ENCODE assay signal across 9 cellular contexts in genomic region chr19:43751466-43752220, GRCh38. TPM values are rescaled to one million over a fixed set of nuclear protein-coding genes. Genes with fewer than 3 reads are reported as not detected.
DNase-seq lines count a peak whose midpoint lies in the region; ATAC-seq, FAIRE-seq and TF ChIP-seq lines count a peak whose summit lies in the region.
"Had no signal": no experiment of that assay in that cellular context is flagged by ENCODE, and none has a peak within 500 bp of the region (broad histone marks: within the 10 kb centered on the region; RNA-seq: fewer than 3 reads in every experiment).

No MANE protein-coding gene starts in this region.

- no peaks in the 10 kb centered on the region for H3K27me3 ChIP-seq in HepG2 (ENCODE audit: control insufficient read depth in 1 of 2, insufficient read depth in 2 of 2, low read length in 2 of 2)

- no peak for TF ChIP-seq RAD21 in HepG2 (CRISPR knock-in tag; IDR thresholded peaks at IDR 0.05)

- peak overlapping the region; percentile 90 for H3K27ac Mint-ChIP-seq in activated naive CD4-positive, alpha-beta T cell treated with anti-CD3 and anti-CD28 coated beads, Interleukin-2, amount 50 U/mL, for 24 hours
- peak overlapping the region; percentile 96 for H3K27ac Mint-ChIP-seq in stimulated activated memory B cell treated with anti-CD40 and anti-IgM and Interleukin-4, amounts not matched to agents 10 μg/mL and 1 μg/mL and 100 μg/mL, for 72 hours

- H4K20me1 ChIP-seq in HepG2 (ENCODE audit: insufficient read depth, low read length) = no peaks in the 10 kb centered on the region

- 98% methylated on average over 4 of the region's 4 CpGs for WGBS in HepG2 (ENCODE audit: low lambda C conversion rate)

- intact Hi-C loops in HepG2 (cut with micrococcal nuclease; ENCODE audit: unreplicated experiment) = no loop called here

- H3K79me2 ChIP-seq in HepG2 (ENCODE audit: insufficient read depth, low read length) = peaks cover 16% of the 10 kb centered on the region
- H3K79me2 ChIP-seq: parathyroid adenoma had no signal

- H3K9me3 ChIP-seq in HepG2 (ENCODE audit: low read length) = no peaks in the 10 kb centered on the region

- no peak overlapping the region for H3K4me2 ChIP-seq in HepG2 (ENCODE audit: low read depth, low read length)

- peaks cover 18% of the 10 kb centered on the region for H3K4me1 ChIP-seq in HepG2 (ENCODE audit: insufficient read depth, low read length)
- H3K4me1 ChIP-seq: parathyroid adenoma had no signal

- no TSS peak for BruUV-seq in HepG2 (replicated peaks; lab: Mats Ljungman, UMichigan)

- FAIRE-seq in HepG2 (lab: Jason Lieb, UNC) = no peak
- FAIRE-seq: K562 had no signal

- H3K36me3 Mint-ChIP-seq in activated naive CD4-positive, alpha-beta T cell treated with anti-CD3 and anti-CD28 coated beads, Interleukin-2, amount 50 U/mL, for 24 hours = peaks cover 26% of the 10 kb centered on the region
- peaks cover 30% of the 10 kb centered on the region for H3K36me3 Mint-ChIP-seq in stimulated activated memory B cell treated with anti-CD40 and anti-IgM and Interleukin-4, amounts not matched to agents 10 μg/mL and 1 μg/mL and 100 μg/mL, for 72 hours

- CTCF ChIA-PET in HepG2 (lab: Yijun Ruan, JAX; ENCODE audit: low intra/inter-chr PET ratio, low total read pairs) = no interaction called here

- no peak for TF ChIP-seq EP300 in HepG2 (IDR thresholded peaks at IDR 0.05; ENCODE audit: low read depth in 2 of 2, low read length in 2 of 2)
- TF ChIP-seq EP300 in HepG2 (CRISPR knock-in tag; IDR thresholded peaks at IDR 0.05; ENCODE audit: borderline replicate concordance) = no peak

- DNase-seq in activated naive CD4-positive, alpha-beta T cell treated with Interleukin-2 at 50 U/mL for 16 hours = no peak
- DNase-seq in astrocyte of the spinal cord (ENCODE audit: low read depth, low spot score) (peak; percentile 53), AML-193 (lab: John Stamatoyannopoulos, UW) (no peak), HepG2 (ENCODE audit: low spot score) (no peak)

- in situ Hi-C loops in astrocyte of the spinal cord (cut with HindIII; ENCODE audit: low sequenced_read_pairs) (no loop called here), HepG2 (cut with HindIII; ENCODE audit: extremely low pct_ligation_motif_present, low pct_unique_long_range_greater_than_20kb) (no loop called here)

- H3K9ac ChIP-seq in HepG2 (ENCODE audit: insufficient read depth, low read depth, low read length) = no peak overlapping the region
- H3K9ac ChIP-seq: parathyroid adenoma had no signal

- H3K27me3 Mint-ChIP-seq in activated naive CD4-positive, alpha-beta T cell treated with anti-CD3 and anti-CD28 coated beads, Interleukin-2, amount 50 U/mL, for 24 hours = no peaks in the 10 kb centered on the region
- no peaks in the 10 kb centered on the region for H3K27me3 Mint-ChIP-seq in stimulated activated memory B cell treated with anti-CD40 and anti-IgM and Interleukin-4, amounts not matched to agents 10 μg/mL and 1 μg/mL and 100 μg/mL, for 72 hours

- no peak overlapping the region for H3K4me3 Mint-ChIP-seq in activated naive CD4-positive, alpha-beta T cell treated with anti-CD3 and anti-CD28 coated beads, Interleukin-2, amount 50 U/mL, for 24 hours
- no peak overlapping the region for H3K4me3 Mint-ChIP-seq in stimulated activated memory B cell treated with anti-CD40 and anti-IgM and Interleukin-4, amounts not matched to agents 10 μg/mL and 1 μg/mL and 100 μg/mL, for 72 hours

- peaks cover 19 to 45% of the 10 kb centered on the region in 2 experiments for H3K36me3 ChIP-seq in HepG2 (replicated peaks in 1 of 2; ENCODE audit: control insufficient read depth in 1 of 2, insufficient read depth in 2 of 2, low read length in 2 of 2)

- H3K27ac ChIP-seq in HepG2 (ENCODE audit: extremely low read length, insufficient read depth, low read length) = no peak overlapping the region
- H3K27ac ChIP-seq: parathyroid adenoma had no signal

- no peaks in the 10 kb centered on the region for H3K9me3 Mint-ChIP-seq in activated naive CD4-positive, alpha-beta T cell treated with anti-CD3 and anti-CD28 coated beads, Interleukin-2, amount 50 U/mL, for 24 hours
- H3K9me3 Mint-ChIP-seq in stimulated activated memory B cell treated with anti-CD40 and anti-IgM and Interleukin-4, amounts not matched to agents 10 μg/mL and 1 μg/mL and 100 μg/mL, for 72 hours = no peaks in the 10 kb centered on the region

- H3K4me3 ChIP-seq in astrocyte of the spinal cord (ENCODE audit: low read depth, low read length) (no peak overlapping the region), HepG2 (replicated peaks in 1 of 3; ENCODE audit: insufficient read depth in 1 of 3, low read depth in 2 of 3, low read length in 3 of 3) (no peak overlapping the region)
- H3K4me3 ChIP-seq: K562 had no signal

- peaks cover 64% of the 10 kb centered on the region for H3K4me1 Mint-ChIP-seq in activated naive CD4-positive, alpha-beta T cell treated with anti-CD3 and anti-CD28 coated beads, Interleukin-2, amount 50 U/mL, for 24 hours
- peaks cover 67% of the 10 kb centered on the region for H3K4me1 Mint-ChIP-seq in stimulated activated memory B cell treated with anti-CD40 and anti-IgM and Interleukin-4, amounts not matched to agents 10 μg/mL and 1 μg/mL and 100 μg/mL, for 72 hours

- POLR2A ChIA-PET in HepG2 (lab: Yijun Ruan, JAX) = no interaction called here

- TF ChIP-seq CTCF in astrocyte of the spinal cord (IDR thresholded peaks at IDR 0.05; ENCODE audit: low read depth, low read length) (no peak), HepG2 (CRISPR knock-in tag; IDR thresholded peaks at IDR 0.05) (no peak)

- ATAC-seq in stimulated activated memory B cell treated with anti-CD40 and anti-IgM and Interleukin-4, amounts not matched to agents 10 μg/mL and 1 μg/mL and 100 μg/mL, for 72 hours = no peak
- no peak for ATAC-seq in HepG2
- ATAC-seq: K562 had no signal

- TF ChIP-seq POLR2A in HepG2 (IDR thresholded peaks at IDR 0.05; ENCODE audit: insufficient read depth in 1 of 2, low read depth in 2 of 2, low read length in 2 of 2) = no peak

- no peak overlapping the region for H2AFZ ChIP-seq in HepG2 (ENCODE audit: low read length)
- H2AFZ ChIP-seq: parathyroid adenoma had no signal

RNA-seq across cellular contexts. Expression of gene SMG9, which starts 3.1 kb away (rescaled TPM):
- total RNA-seq in HepG2 (2016; rRNA removed; fragmentation: Illumina TruSeq; extraction: Trizol) = 9.6 and 18.7 TPM in 2 replicates
- 4.7 and 6.3 TPM in 2 replicates for total RNA-seq in HepG2 (2016; cell fraction: cytosol; rRNA removed; fragmentation: Illumina TruSeq; extraction: Trizol; ENCODE audit: low read depth)
- 10.9 and 18.3 TPM in 2 replicates for total RNA-seq in HepG2 (2016; cell fraction: insoluble cytoplasmic fraction; rRNA removed; fragmentation: Illumina TruSeq; extraction: Trizol)
- total RNA-seq in HepG2 (2016; cell fraction: membrane; rRNA removed; fragmentation: Illumina TruSeq; extraction: Trizol) = 5.4 and 5.5 TPM in 2 replicates
- 20.5 and 25.3 TPM in 2 replicates for total RNA-seq in HepG2 (2016; cell fraction: nucleus; rRNA removed; fragmentation: Illumina TruSeq; extraction: Trizol)
- polyA plus RNA-seq in HepG2 (2011; rRNA removed) = 16.1 and 16.7 TPM in 2 replicates
- polyA plus RNA-seq in HepG2 (2011; cell fraction: cytosol; rRNA removed) = 4.3 and 6.9 TPM in 2 replicates
- 36.9 and 41.9 TPM in 2 replicates for polyA plus RNA-seq in HepG2 (2011; cell fraction: nucleus; rRNA removed)
- polyA plus RNA-seq in HepG2 (2012) = 12.3 and 15.7 TPM in 2 replicates
- 2.4 and 2.9 TPM in 2 replicates for polyA plus RNA-seq in HepG2 (2016; cell fraction: cytosol; fragmentation: Illumina TruSeq; extraction: Trizol; ENCODE audit: low read depth)
- polyA plus RNA-seq in HepG2 (2016; cell fraction: insoluble cytoplasmic fraction; fragmentation: Illumina TruSeq; extraction: Trizol; ENCODE audit: low read depth) = 16.1 and 23.3 TPM in 2 replicates
- polyA plus RNA-seq in HepG2 (2016; cell fraction: membrane; fragmentation: Illumina TruSeq; extraction: Trizol; ENCODE audit: low read depth) = 3.6 and 4.5 TPM in 2 replicates
- polyA plus RNA-seq in HepG2 (2016; cell fraction: nucleus; fragmentation: Illumina TruSeq; extraction: Trizol; ENCODE audit: insufficient read depth, low read depth) = 70.5 and 75.9 TPM in 2 replicates
- 12.4 and 18.2 TPM in 2 replicates for polyA minus RNA-seq in HepG2 (2011; rRNA and poly(A)+ RNA removed; ENCODE audit: low replicate concordance)
- polyA minus RNA-seq in HepG2 (2011; cell fraction: cytosol; rRNA and poly(A)+ RNA removed) = 2.9 and 3.6 TPM in 2 replicates
- polyA minus RNA-seq in HepG2 (2011; cell fraction: nucleus; rRNA and poly(A)+ RNA removed) = 16.5 and 18.7 TPM in 2 replicates

RNA-seq across cellular contexts. Expression of gene KCNN4, which starts 29.1 kb away (rescaled TPM):
- 0.13 TPM in 1 of 2 replicates, not detected in the other for total RNA-seq in HepG2 (2016; rRNA removed; fragmentation: Illumina TruSeq; extraction: Trizol)
- total RNA-seq in HepG2 (2016; cell fraction: cytosol; rRNA removed; fragmentation: Illumina TruSeq; extraction: Trizol; ENCODE audit: low read depth) = not detected in 2 replicates
- 0.15 TPM in 1 of 2 replicates, not detected in the other for total RNA-seq in HepG2 (2016; cell fraction: insoluble cytoplasmic fraction; rRNA removed; fragmentation: Illumina TruSeq; extraction: Trizol)
- total RNA-seq in HepG2 (2016; cell fraction: membrane; rRNA removed; fragmentation: Illumina TruSeq; extraction: Trizol) = not detected in 2 replicates
- 0.50 TPM in 1 of 2 replicates, not detected in the other for total RNA-seq in HepG2 (2016; cell fraction: nucleus; rRNA removed; fragmentation: Illumina TruSeq; extraction: Trizol)
- 0.25 and 0.60 TPM in 2 replicates for polyA plus RNA-seq in HepG2 (2011; rRNA removed)
- 0.18 and 0.19 TPM in 2 replicates for polyA plus RNA-seq in HepG2 (2011; cell fraction: cytosol; rRNA removed)
- polyA plus RNA-seq in HepG2 (2011; cell fraction: nucleus; rRNA removed) = 0.92 and 1.2 TPM in 2 replicates
- polyA plus RNA-seq in HepG2 (2012) = 0.19 TPM in 1 of 2 replicates, not detected in the other
- polyA plus RNA-seq in HepG2 (2016; cell fraction: cytosol; fragmentation: Illumina TruSeq; extraction: Trizol; ENCODE audit: low read depth) = 0.06 TPM in 1 of 2 replicates, not detected in the other
- polyA plus RNA-seq in HepG2 (2016; cell fraction: insoluble cytoplasmic fraction; fragmentation: Illumina TruSeq; extraction: Trizol; ENCODE audit: low read depth) = not detected in 2 replicates
- polyA plus RNA-seq in HepG2 (2016; cell fraction: membrane; fragmentation: Illumina TruSeq; extraction: Trizol; ENCODE audit: low read depth) = not detected in 2 replicates
- polyA plus RNA-seq in HepG2 (2016; cell fraction: nucleus; fragmentation: Illumina TruSeq; extraction: Trizol; ENCODE audit: insufficient read depth, low read depth) = 0.37 and 0.55 TPM in 2 replicates
- 0.16 and 81.5 TPM in 2 replicates for polyA minus RNA-seq in HepG2 (2011; rRNA and poly(A)+ RNA removed; ENCODE audit: low replicate concordance)
- 0.89 and 0.97 TPM in 2 replicates for polyA minus RNA-seq in HepG2 (2011; cell fraction: cytosol; rRNA and poly(A)+ RNA removed)
- 0.64 TPM in 1 of 2 replicates, not detected in the other for polyA minus RNA-seq in HepG2 (2011; cell fraction: nucleus; rRNA and poly(A)+ RNA removed)

RNA-seq across cellular contexts. Expression of gene IRGC, which starts 35.8 kb away (rescaled TPM):
- total RNA-seq in HepG2 (2016; rRNA removed; fragmentation: Illumina TruSeq; extraction: Trizol) = not detected in 2 replicates
- not detected in 2 replicates for total RNA-seq in HepG2 (2016; cell fraction: cytosol; rRNA removed; fragmentation: Illumina TruSeq; extraction: Trizol; ENCODE audit: low read depth)
- not detected in 2 replicates for total RNA-seq in HepG2 (2016; cell fraction: insoluble cytoplasmic fraction; rRNA removed; fragmentation: Illumina TruSeq; extraction: Trizol)
- total RNA-seq in HepG2 (2016; cell fraction: membrane; rRNA removed; fragmentation: Illumina TruSeq; extraction: Trizol) = not detected in 2 replicates
- not detected in 2 replicates for total RNA-seq in HepG2 (2016; cell fraction: nucleus; rRNA removed; fragmentation: Illumina TruSeq; extraction: Trizol)
- polyA plus RNA-seq in HepG2 (2011; rRNA removed) = not detected in 2 replicates
- polyA plus RNA-seq in HepG2 (2011; cell fraction: cytosol; rRNA removed) = not detected in 2 replicates
- polyA plus RNA-seq in HepG2 (2011; cell fraction: nucleus; rRNA removed) = not detected in 2 replicates
- polyA plus RNA-seq in HepG2 (2012) = not detected in 2 replicates
- polyA plus RNA-seq in HepG2 (2016; cell fraction: cytosol; fragmentation: Illumina TruSeq; extraction: Trizol; ENCODE audit: low read depth) = not detected in 2 replicates
- polyA plus RNA-seq in HepG2 (2016; cell fraction: insoluble cytoplasmic fraction; fragmentation: Illumina TruSeq; extraction: Trizol; ENCODE audit: low read depth) = not detected in 2 replicates
- not detected in 2 replicates for polyA plus RNA-seq in HepG2 (2016; cell fraction: membrane; fragmentation: Illumina TruSeq; extraction: Trizol; ENCODE audit: low read depth)
- polyA plus RNA-seq in HepG2 (2016; cell fraction: nucleus; fragmentation: Illumina TruSeq; extraction: Trizol; ENCODE audit: insufficient read depth, low read depth) = not detected in 2 replicates
- not detected in 2 replicates for polyA minus RNA-seq in HepG2 (2011; rRNA and poly(A)+ RNA removed; ENCODE audit: low replicate concordance)
- polyA minus RNA-seq in HepG2 (2011; cell fraction: cytosol; rRNA and poly(A)+ RNA removed) = not detected in 2 replicates
- not detected in 2 replicates for polyA minus RNA-seq in HepG2 (2011; cell fraction: nucleus; rRNA and poly(A)+ RNA removed)
- total RNA-seq: K562, NCI-H460 had no signal
- polyA plus RNA-seq: K562 had no signal

RNA-seq across cellular contexts. Expression of gene LYPD5, which starts 50.6 kb away (rescaled TPM):
- not detected in 2 replicates for total RNA-seq in HepG2 (2016; rRNA removed; fragmentation: Illumina TruSeq; extraction: Trizol)
- total RNA-seq in HepG2 (2016; cell fraction: cytosol; rRNA removed; fragmentation: Illumina TruSeq; extraction: Trizol; ENCODE audit: low read depth) = not detected in 2 replicates
- total RNA-seq in HepG2 (2016; cell fraction: insoluble cytoplasmic fraction; rRNA removed; fragmentation: Illumina TruSeq; extraction: Trizol) = not detected in 2 replicates
- total RNA-seq in HepG2 (2016; cell fraction: membrane; rRNA removed; fragmentation: Illumina TruSeq; extraction: Trizol) = not detected in 2 replicates
- not detected in 2 replicates for total RNA-seq in HepG2 (2016; cell fraction: nucleus; rRNA removed; fragmentation: Illumina TruSeq; extraction: Trizol)
- not detected in 2 replicates for polyA plus RNA-seq in HepG2 (2011; rRNA removed)
- not detected in 2 replicates for polyA plus RNA-seq in HepG2 (2011; cell fraction: cytosol; rRNA removed)
- polyA plus RNA-seq in HepG2 (2011; cell fraction: nucleus; rRNA removed) = not detected in 2 replicates
- polyA plus RNA-seq in HepG2 (2012) = not detected in 2 replicates
- not detected in 2 replicates for polyA plus RNA-seq in HepG2 (2016; cell fraction: cytosol; fragmentation: Illumina TruSeq; extraction: Trizol; ENCODE audit: low read depth)
- not detected in 2 replicates for polyA plus RNA-seq in HepG2 (2016; cell fraction: insoluble cytoplasmic fraction; fragmentation: Illumina TruSeq; extraction: Trizol; ENCODE audit: low read depth)
- not detected in 2 replicates for polyA plus RNA-seq in HepG2 (2016; cell fraction: membrane; fragmentation: Illumina TruSeq; extraction: Trizol; ENCODE audit: low read depth)
- not detected in 2 replicates for polyA plus RNA-seq in HepG2 (2016; cell fraction: nucleus; fragmentation: Illumina TruSeq; extraction: Trizol; ENCODE audit: insufficient read depth, low read depth)
- polyA minus RNA-seq in HepG2 (2011; rRNA and poly(A)+ RNA removed; ENCODE audit: low replicate concordance) = 0.08 and 1.3 TPM in 2 replicates
- polyA minus RNA-seq in HepG2 (2011; cell fraction: cytosol; rRNA and poly(A)+ RNA removed) = not detected in 2 replicates
- polyA minus RNA-seq in HepG2 (2011; cell fraction: nucleus; rRNA and poly(A)+ RNA removed) = not detected in 2 replicates
